1 cellular context compared by ENCODE assay signal in genomic region chr17:76119409-76120371, GRCh38.
TF ChIP-seq lines count a peak whose summit lies in the region.

No MANE protein-coding gene starts in this region.

TF ChIP-seq in HepG2, 621 proteins besides CTCF, POLR2A, EP300 and RAD21 (continued from another document and continues in another):
- TF ChIP-seq RELA (CRISPR knock-in tag; IDR thresholded peaks at IDR 0.05): no peak
- TF ChIP-seq ZBTB3 (CRISPR knock-in tag; IDR thresholded peaks at IDR 0.05; ENCODE audit: borderline replicate concordance, low read depth): 0 out of 2 replicates have a peak, but pooled peaks have one; percentile 60
- TF ChIP-seq ZNF362 (CRISPR knock-in tag; IDR thresholded peaks at IDR 0.05; ENCODE audit: borderline replicate concordance): peak; percentile 93; the same call in 1 of the 2 replicates
- peak; percentile 24; the same call in 1 of the 2 replicates for TF ChIP-seq ZNF772 (CRISPR knock-in tag; IDR thresholded peaks at IDR 0.05)
- 0 out of 2 replicates have a peak, but pooled peaks have one; percentile 12 for TF ChIP-seq ZNF782 (CRISPR knock-in tag; IDR thresholded peaks at IDR 0.05; ENCODE audit: borderline replicate concordance)
- no peak for TF ChIP-seq MED8 (CRISPR knock-in tag; IDR thresholded peaks at IDR 0.05; ENCODE audit: insufficient replicate concordance)
- TF ChIP-seq ZNF235 (CRISPR knock-in tag; IDR thresholded peaks at IDR 0.05; ENCODE audit: borderline replicate concordance): peak; percentile 13; the same call in 1 of the 2 replicates
- peak; percentile 57 for TF ChIP-seq HNF1B (CRISPR knock-in tag; IDR thresholded peaks at IDR 0.05)
- no peak for TF ChIP-seq NFIB (CRISPR knock-in tag; IDR thresholded peaks at IDR 0.05; ENCODE audit: borderline replicate concordance)
- TF ChIP-seq PAX8 (CRISPR knock-in tag; IDR thresholded peaks at IDR 0.05; ENCODE audit: borderline replicate concordance): no peak
- TF ChIP-seq FOSL1 (CRISPR knock-in tag; IDR thresholded peaks at IDR 0.05; ENCODE audit: borderline replicate concordance): no peak
- 0 out of 2 replicates have a peak, but pooled peaks have one; percentile 25 for TF ChIP-seq ERF (CRISPR knock-in tag; IDR thresholded peaks at IDR 0.05)
- no peak for TF ChIP-seq SALL2 (CRISPR knock-in tag; IDR thresholded peaks at IDR 0.05)
- TF ChIP-seq TCF7L2 (IDR thresholded peaks at IDR 0.05; ENCODE audit: low read depth, low read length): no peak
- peak; percentile 70; the same call in 1 of the 2 replicates for TF ChIP-seq ETV5 (CRISPR knock-in tag; IDR thresholded peaks at IDR 0.05; ENCODE audit: borderline replicate concordance)
- TF ChIP-seq ZBTB4 (CRISPR knock-in tag; IDR thresholded peaks at IDR 0.05; ENCODE audit: borderline replicate concordance): peak; percentile 57; the same call in 1 of the 2 replicates
- peak; percentile 90; the same call in 1 of the 2 replicates for TF ChIP-seq NCOA2 (CRISPR knock-in tag; IDR thresholded peaks at IDR 0.05)
- no peak for TF ChIP-seq ZNF703 (CRISPR knock-in tag; IDR thresholded peaks at IDR 0.05; ENCODE audit: borderline replicate concordance)
- TF ChIP-seq KDM5A (IDR thresholded peaks at IDR 0.05; ENCODE audit: borderline replicate concordance, low read length): no peak
- no peak for TF ChIP-seq GMEB1 (CRISPR knock-in tag; IDR thresholded peaks at IDR 0.05; ENCODE audit: borderline replicate concordance)
- no peak for TF ChIP-seq EEA1 (CRISPR knock-in tag; IDR thresholded peaks at IDR 0.05; ENCODE audit: borderline replicate concordance)
- no peak for TF ChIP-seq SSRP1 (CRISPR knock-in tag; IDR thresholded peaks at IDR 0.05)
- TF ChIP-seq KIAA2018 (CRISPR knock-in tag; IDR thresholded peaks at IDR 0.05; ENCODE audit: borderline replicate concordance): no peak
- TF ChIP-seq IKZF4 (CRISPR knock-in tag; IDR thresholded peaks at IDR 0.05; ENCODE audit: borderline replicate concordance, low read depth, not compliant biosample characterization): peak; percentile 53
- 0 out of 2 replicates have a peak, but pooled peaks have one; percentile 71 for TF ChIP-seq ZNF138 (CRISPR knock-in tag; IDR thresholded peaks at IDR 0.05; ENCODE audit: low read depth)
- TF ChIP-seq CREB3 (CRISPR knock-in tag; IDR thresholded peaks at IDR 0.05): no peak
- TF ChIP-seq PHF20 (CRISPR knock-in tag; IDR thresholded peaks at IDR 0.05): no peak
- TF ChIP-seq ZFP1 (CRISPR knock-in tag; IDR thresholded peaks at IDR 0.05): no peak; the same call in 1 of the 2 replicates
- peak; percentile 93 for TF ChIP-seq RXRB (CRISPR knock-in tag; IDR thresholded peaks at IDR 0.05; ENCODE audit: borderline replicate concordance)
- no peak for TF ChIP-seq KDM5B (CRISPR knock-in tag; IDR thresholded peaks at IDR 0.05; ENCODE audit: borderline replicate concordance)
- no peak for TF ChIP-seq RORA (CRISPR knock-in tag; IDR thresholded peaks at IDR 0.05)
- no peak for TF ChIP-seq ONECUT2 (CRISPR knock-in tag; IDR thresholded peaks at IDR 0.05)
- TF ChIP-seq SNRNP70 (IDR thresholded peaks at IDR 0.05; ENCODE audit: low read depth, low read length): no peak
- TF ChIP-seq BORCS8-MEF2B (CRISPR knock-in tag; IDR thresholded peaks at IDR 0.05): no peak; the same call in 1 of the 2 replicates
- TF ChIP-seq JARID2 (CRISPR knock-in tag; IDR thresholded peaks at IDR 0.05; ENCODE audit: insufficient replicate concordance): no peak
- TF ChIP-seq ZNF44 (CRISPR knock-in tag; IDR thresholded peaks at IDR 0.05): 0 out of 2 replicates have a peak, but pooled peaks have one; percentile 23
- TF ChIP-seq ZNF709 (CRISPR knock-in tag; IDR thresholded peaks at IDR 0.05): 0 out of 2 replicates have a peak, but pooled peaks have one; percentile 58
- TF ChIP-seq FOXO1 (CRISPR knock-in tag; IDR thresholded peaks at IDR 0.05): peak; percentile 93
- no peak for TF ChIP-seq ZNF841 (CRISPR knock-in tag; IDR thresholded peaks at IDR 0.05; ENCODE audit: borderline replicate concordance)
- no peak for TF ChIP-seq ZNF580 (CRISPR knock-in tag; IDR thresholded peaks at IDR 0.05; ENCODE audit: borderline replicate concordance, low read depth)
- peak; percentile 96 for TF ChIP-seq GFI1 (CRISPR knock-in tag; IDR thresholded peaks at IDR 0.05; ENCODE audit: borderline replicate concordance)
- no peak for TF ChIP-seq ZFP82 (CRISPR knock-in tag; IDR thresholded peaks at IDR 0.05; ENCODE audit: borderline replicate concordance)
- no peak for TF ChIP-seq CENPBD1 (CRISPR knock-in tag; IDR thresholded peaks at IDR 0.05; ENCODE audit: borderline replicate concordance, low read depth)
- no peak for TF ChIP-seq ZNF780A (CRISPR knock-in tag; IDR thresholded peaks at IDR 0.05)
- TF ChIP-seq ZNF644 (CRISPR knock-in tag; IDR thresholded peaks at IDR 0.05; ENCODE audit: low read depth): no peak
- TF ChIP-seq PCBP1 (IDR thresholded peaks at IDR 0.05; ENCODE audit: borderline replicate concordance, low read depth, low read length): no peak
- 0 out of 2 replicates have a peak, but pooled peaks have one; percentile 24 for TF ChIP-seq KDM1A (CRISPR knock-in tag; IDR thresholded peaks at IDR 0.05)
- TF ChIP-seq MXI1 (IDR thresholded peaks at IDR 0.05; ENCODE audit: borderline replicate concordance, low read depth, low read length): peak; percentile 59; the same call in 1 of the 3 replicates
- peak; percentile 89 for TF ChIP-seq MED1 (CRISPR knock-in tag; IDR thresholded peaks at IDR 0.05)
